In genomic region chr10:66167816-66168215, GRCh38 we compare ENCODE assay signal across 22 cellular contexts.
DNase-seq lines count a peak whose midpoint lies in the region; TF ChIP-seq lines count a peak whose summit lies in the region.
"Had no signal": no experiment of that assay in that cellular context is flagged by ENCODE, and none has a peak within 500 bp of the region (broad histone marks: within the 10 kb centered on the region; RNA-seq: fewer than 3 reads in every experiment).

No MANE protein-coding gene starts in this region.

- H3K4me3 ChIP-seq in epithelial cell of esophagus (ENCODE audit: low read length) (no peak overlapping the region), retinal pigment epithelial cell (ENCODE audit: low read length) (no peak overlapping the region)
- H3K4me3 ChIP-seq: GM23338 had no signal

- DNase-seq in HS-5 (ENCODE audit: low read depth): peak; percentile 46
- DNase-seq in RPMI8226: peak; percentile 22
- peak; percentile 37 for DNase-seq in epithelial cell of esophagus (ENCODE audit: low read depth)
- peak; percentile 69 for DNase-seq in retinal pigment epithelial cell (ENCODE audit: low read depth)
- no peak for DNase-seq in epidermal melanocyte (ENCODE audit: insufficient read length, low spot score)
- DNase-seq in NCI-H2171 treated with DMSO at 0.1 percent for 48 hours (lab: John Stamatoyannopoulos, UW): no peak
- no peak for DNase-seq in stimulated activated naive CD4-positive, alpha-beta T cell treated with Interleukin-2 at 50 U/mL for 16 hours (lab: John Stamatoyannopoulos, UW)
- DNase-seq: activated CD4-positive, alpha-beta T cell treated with anti-CD3 and anti-CD28 coated beads, Interleukin-2, amount 50 U/mL, for 4 hours; activated naive CD4-positive, alpha-beta T cell; activated T-cell treated with anti-CD3 and anti-CD28 coated beads for 4 hours; aorta; Calu3; effector memory CD4-positive, alpha-beta T cell; IMR-90; islet precursor cell; MV-4-11; NCI-H187; SHP77; stimulated activated CD4-positive, alpha-beta T cell treated with anti-CD3 and anti-CD28 coated beads, Interleukin-2, amount 100 ng/mL, for 24 hours; T-helper 1 cell; WERI-Rb-1 had no signal

- no peak for TF ChIP-seq CTCF in epithelial cell of esophagus (IDR thresholded peaks at IDR 0.05; ENCODE audit: insufficient read depth, low read depth, low read length, missing control alignments)
- TF ChIP-seq CTCF in retinal pigment epithelial cell (conservative IDR thresholded peaks at IDR 0.05; ENCODE audit: low read depth, low read length): no peak

Comparison
In these comparisons a context has a peak if more than half of its experiments do, and no peak if none do; other contexts are left out.
1. DNase-seq: peak in HS-5 (single experiment), RPMI8226 (single experiment), epithelial cell of esophagus (single experiment) and retinal pigment epithelial cell (single experiment); none in epidermal melanocyte (single experiment), NCI-H2171 treated with DMSO at 0.1 percent for 48 hours (single experiment) and stimulated activated naive CD4-positive, alpha-beta T cell treated with Interleukin-2 at 50 U/mL for 16 hours (single experiment).